9 cellular contexts compared by ENCODE assay signal in genomic region chr17:10327640-10328039, GRCh38. TPM values are rescaled to one million over a fixed set of nuclear protein-coding genes. Genes with fewer than 3 reads are reported as not detected.
DNase-seq lines count a peak whose midpoint lies in the region; ATAC-seq, FAIRE-seq and TF ChIP-seq lines count a peak whose summit lies in the region.
"Had no signal": no experiment of that assay in that cellular context is flagged by ENCODE, and none has a peak within 500 bp of the region (broad histone marks: within the 10 kb centered on the region; RNA-seq: fewer than 3 reads in every experiment).

No MANE protein-coding gene starts in this region.

- H3K9me1 ChIP-seq in endothelial cell of umbilical vein (replicated peaks; ENCODE audit: control insufficient read depth, extremely low read depth, insufficient read depth, low read length): no peaks in the 10 kb centered on the region

- no TSS peak for BruUV-seq in endothelial cell of umbilical vein (replicated peaks; lab: Mats Ljungman, UMichigan)

- POLR2A ChIA-PET in endothelial cell of umbilical vein (lab: Charles Lee): no interaction called here

- TF ChIP-seq CTCF in D721Med (IDR thresholded peaks at IDR 0.05; ENCODE audit: insufficient read depth, missing control alignments) (peak; percentile 62), endothelial cell of umbilical vein (IDR thresholded peaks at IDR 0.05; ENCODE audit: extremely low read depth in 1 of 2, insufficient read depth in 1 of 2, low read depth in 1 of 2, low read length in 2 of 2) (peak; percentile 75 to 82)

- no peaks in the 10 kb centered on the region for H3K27me3 ChIP-seq in endothelial cell of umbilical vein (ENCODE audit: control insufficient read depth in 2 of 2, insufficient read depth in 2 of 2, low read length in 2 of 2)

- H3K27ac ChIP-seq in endothelial cell of umbilical vein (ENCODE audit: insufficient read depth, low read depth, low read length): no peak overlapping the region

- no peak for TF ChIP-seq POLR2A in endothelial cell of umbilical vein (IDR thresholded peaks at IDR 0.05; ENCODE audit: low read depth, low read length)

- peak; percentile 51 for ATAC-seq in HG02678 (IDR thresholded peaks at IDR 0.05; ENCODE audit: unreplicated experiment)
- ATAC-seq in GM18867 (IDR thresholded peaks at IDR 0.05; ENCODE audit: unreplicated experiment): no peak

- no peaks in the 10 kb centered on the region for H3K9me3 ChIP-seq in endothelial cell of umbilical vein (replicated peaks; ENCODE audit: control insufficient read depth, insufficient read depth, low read length)

- no peaks in the 10 kb centered on the region for H3K79me2 ChIP-seq in endothelial cell of umbilical vein (ENCODE audit: control insufficient read depth, insufficient read depth, low read length)

- no peaks in the 10 kb centered on the region for H3K4me1 ChIP-seq in endothelial cell of umbilical vein (ENCODE audit: control insufficient read depth, extremely low read depth, insufficient read depth, low read length)

- CTCF ChIA-PET in endothelial cell of umbilical vein (lab: Charles Lee): interaction anchor here (2.5 to 3.1 kb wide), 2 partner anchors 287 to 290 kb away, joined by 19 to 27 read pairs; no protein-coding TSS in a partner anchor

- no peaks in the 10 kb centered on the region for H3K36me3 ChIP-seq in endothelial cell of umbilical vein (ENCODE audit: control insufficient read depth in 2 of 2, extremely low read depth in 1 of 2, insufficient read depth in 2 of 2, low read length in 2 of 2)

- no peak overlapping the region for H2AFZ ChIP-seq in endothelial cell of umbilical vein (ENCODE audit: low read depth, low read length)

- H3K9ac ChIP-seq in endothelial cell of umbilical vein (replicated peaks; ENCODE audit: extremely low read depth, insufficient read depth, low read length): no peak overlapping the region

- no peak for FAIRE-seq in D721Med (lab: Jason Lieb, UNC)
- FAIRE-seq in endothelial cell of umbilical vein (lab: Jason Lieb, UNC): peak; percentile 95
- FAIRE-seq: colon had no signal

- no peak overlapping the region for H3K4me3 ChIP-seq in endothelial cell of umbilical vein (replicated peaks in 1 of 3; ENCODE audit: insufficient read depth in 1 of 3, low read depth in 1 of 3, low read length in 3 of 3)

- H4K20me1 ChIP-seq in endothelial cell of umbilical vein (replicated peaks; ENCODE audit: control insufficient read depth, extremely low read depth, insufficient read depth, low read length): no peaks in the 10 kb centered on the region

- DNase-seq in D721Med (ENCODE audit: insufficient read length, low spot score): peak; percentile 47
- DNase-seq in NCI-H82 (lab: John Stamatoyannopoulos, UW): peak; percentile 94
- DNase-seq in activated CD8-positive, alpha-beta memory T cell treated with anti-CD3 and anti-CD28 coated beads for 24 hours: peak; percentile 87
- peak; percentile 37 for DNase-seq in endothelial cell of umbilical vein (ENCODE audit: low read depth, low spot score)
- peak; percentile 85 for DNase-seq in mucosa of gallbladder (ENCODE audit: low spot score)
- DNase-seq in stimulated activated CD8-positive, alpha-beta memory T cell treated with anti-CD3 and anti-CD28 coated beads, Interleukin-4, amount 100 ng/mL, for 4 hours (ENCODE audit: low read depth in 2 of 2, low spot score in 1 of 2): peak; percentile 14 to 49

- dilution Hi-C loops in endothelial cell of umbilical vein (cut with MboI; ENCODE audit: extremely low pct_ligation_motif_present, low sequenced_read_pairs): no loop called here

- intact Hi-C loops in endothelial cell of umbilical vein (cut with micrococcal nuclease): loop anchor here (1.0 to 10.0 kb wide), 3 partner anchors 287 to 403 kb away; no protein-coding TSS in a partner anchor

- no peak overlapping the region for H3K4me2 ChIP-seq in endothelial cell of umbilical vein (ENCODE audit: insufficient read depth, low read length)

TF ChIP-seq in endothelial cell of umbilical vein, 7 proteins besides CTCF, POLR2A, EP300 and RAD21:
- no peak for TF ChIP-seq JUN (IDR thresholded peaks at IDR 0.05; ENCODE audit: borderline replicate concordance, insufficient read depth, insufficient read length, low read depth)
- no peak for TF ChIP-seq MYC (IDR thresholded peaks at IDR 0.05; ENCODE audit: low read depth, low read length)
- TF ChIP-seq FOS (IDR thresholded peaks at IDR 0.05; ENCODE audit: borderline replicate concordance, insufficient read depth, low read length): no peak
- no peak for TF ChIP-seq POLR2AphosphoS5 (IDR thresholded peaks at IDR 0.05; ENCODE audit: insufficient read depth, low read depth, low read length)
- TF ChIP-seq MAX (IDR thresholded peaks at IDR 0.05; ENCODE audit: insufficient read depth, insufficient read length): no peak
- TF ChIP-seq GATA2 (IDR thresholded peaks at IDR 0.05; ENCODE audit: insufficient read depth, insufficient read length, low read depth, low read length): no peak
- TF ChIP-seq EZH2 (IDR thresholded peaks at IDR 0.05; ENCODE audit: borderline replicate concordance, low read depth, low read length, severe bottlenecking): no peak

RNA-seq across cellular contexts. Expression of gene MYH13, which starts 45.2 kb away (rescaled TPM):
- total RNA-seq in endothelial cell of umbilical vein (not detected in 2 replicates), mucosa of gallbladder (not detected)
- polyA plus RNA-seq in endothelial cell of umbilical vein: not detected in 2 replicates
- polyA plus RNA-seq in endothelial cell of umbilical vein (2011; cell fraction: cytosol; rRNA removed): not detected in 2 replicates
- not detected in 2 replicates for polyA plus RNA-seq in endothelial cell of umbilical vein (2011; cell fraction: nucleus; rRNA removed)
- not detected in 2 replicates for polyA plus RNA-seq in endothelial cell of umbilical vein (2012)
- polyA minus RNA-seq in endothelial cell of umbilical vein: not detected in 2 replicates
- polyA minus RNA-seq in endothelial cell of umbilical vein (2011; cell fraction: cytosol; rRNA and poly(A)+ RNA removed): not detected
- not detected in 2 replicates for polyA minus RNA-seq in endothelial cell of umbilical vein (2011; cell fraction: nucleus; rRNA and poly(A)+ RNA removed)

Comparison
In these comparisons a context has a peak if more than half of its experiments do, and no peak if none do; other contexts are left out.
1. DNase-seq: peak in every context shown above with its lines; median percentile 94 in NCI-H82; 87 in activated CD8-positive, alpha-beta memory T cell treated with anti-CD3 and anti-CD28 coated beads for 24 hours; 85 in mucosa of gallbladder; 47 in D721Med; 37 in endothelial cell of umbilical vein; 32 in stimulated activated CD8-positive, alpha-beta memory T cell treated with anti-CD3 and anti-CD28 coated beads, Interleukin-4, amount 100 ng/mL, for 4 hours.